8 cellular contexts compared by ENCODE assay signal in the genomic region with DNA sequence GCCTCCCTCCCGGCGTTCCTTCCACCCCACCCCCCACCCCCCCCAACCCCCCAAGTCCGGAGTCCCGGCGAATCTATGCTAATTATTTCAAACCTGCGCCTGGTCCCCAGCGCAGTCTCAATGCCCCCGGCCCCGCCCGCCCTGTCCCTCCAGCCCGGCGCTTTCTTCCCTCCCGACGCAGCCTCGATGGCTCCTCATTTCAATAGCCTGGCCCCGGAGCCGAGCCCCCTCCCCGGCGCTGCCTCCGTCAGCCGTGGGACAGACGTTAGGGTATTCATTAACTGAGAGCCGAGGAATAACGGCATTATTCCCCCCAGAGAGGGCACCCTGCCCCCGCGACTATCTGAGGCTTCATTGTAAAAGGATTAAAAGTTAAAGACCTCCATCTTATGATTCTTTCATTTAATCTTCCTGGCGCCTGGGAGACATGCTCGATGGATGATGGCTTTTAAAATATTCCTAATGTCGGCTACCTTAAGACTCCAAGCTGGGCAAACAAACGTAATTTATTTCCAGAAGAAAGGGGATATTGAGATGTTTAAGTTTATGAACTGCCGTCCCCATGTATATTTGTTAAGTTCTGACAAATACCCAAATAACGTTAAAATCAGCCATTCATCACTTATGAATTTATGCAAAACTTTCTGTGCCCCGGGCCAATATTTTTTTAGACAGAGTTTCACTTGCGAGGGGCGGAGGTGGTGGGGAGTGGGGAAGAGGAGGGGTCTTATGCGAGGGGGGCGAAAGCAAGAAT. TPM values are rescaled to one million over a fixed set of nuclear protein-coding genes. Genes with fewer than 3 reads are reported as not detected.
DNase-seq lines count a peak whose midpoint lies in the region; ATAC-seq and TF ChIP-seq lines count a peak whose summit lies in the region.

No MANE protein-coding gene starts in this region.

- no peak for TF ChIP-seq CTCF in colonic mucosa (IDR thresholded peaks at IDR 0.05)

- H3K27me3 Mint-ChIP-seq in activated CD8-positive, alpha-beta memory T cell treated with anti-CD3 and anti-CD28 coated beads, Interleukin-2, amount 10 ng/mL, durations not matched to agents 7 days and 5 days, result peaks cover 68% of the 10 kb centered on the region

- WGBS in thymus, result 2% methylated on average over 37 of the region's 37 CpGs

- H3K4me1 ChIP-seq in thymus (ENCODE audit: control insufficient read depth, insufficient read depth, low read length), result peaks cover 6% of the 10 kb centered on the region
- H3K4me1 ChIP-seq in colonic mucosa, result peaks cover 13% of the 10 kb centered on the region

- intact Hi-C loops in colonic mucosa (cut with DNase I), result loop anchor here (10.0 kb wide), 1 partner anchor 348 kb away; no protein-coding TSS in a partner anchor

- H3K4me3 ChIP-seq in thymus (ENCODE audit: low read length), result peak overlapping the region; percentile 24
- H3K4me3 ChIP-seq in colonic mucosa, result no peak overlapping the region

- H3K9me3 Mint-ChIP-seq in activated CD8-positive, alpha-beta memory T cell treated with anti-CD3 and anti-CD28 coated beads, Interleukin-2, amount 10 ng/mL, durations not matched to agents 7 days and 5 days (ENCODE audit: low read depth), result no peaks in the 10 kb centered on the region

- H3K4me3 Mint-ChIP-seq in activated CD8-positive, alpha-beta memory T cell treated with anti-CD3 and anti-CD28 coated beads, Interleukin-2, amount 10 ng/mL, durations not matched to agents 7 days and 5 days, result no peak overlapping the region

- H3K36me3 ChIP-seq in thymus (ENCODE audit: control insufficient read depth, insufficient read depth) (no peaks in the 10 kb centered on the region), colonic mucosa (no peaks in the 10 kb centered on the region)

- H3K9me3 ChIP-seq in thymus (ENCODE audit: control insufficient read depth) (no peaks in the 10 kb centered on the region), colonic mucosa (no peaks in the 10 kb centered on the region)

- H3K27me3 ChIP-seq in thymus (ENCODE audit: control insufficient read depth, insufficient read depth), result peaks cover 53% of the 10 kb centered on the region
- H3K27me3 ChIP-seq in colonic mucosa, result peaks cover 54% of the 10 kb centered on the region

- DNase-seq in activated CD8-positive, alpha-beta memory T cell treated with anti-CD3 and anti-CD28 coated beads, Interleukin-2, amount 50 U/mL, for 48 hours, result peak; percentile 55
- no peak for DNase-seq in activated CD8-positive, alpha-beta memory T cell treated with anti-CD3 and anti-CD28 coated beads, Interleukin-2, amount 10 ng/mL, durations not matched to agents 7 days and 5 days
- DNase-seq in activated CD4-positive, alpha-beta T cell treated with anti-CD3 and anti-CD28 coated beads, Interleukin-2, amount 50 U/mL, for 1 hour, result peak; percentile 3
- DNase-seq in iPS-NIHi11 (ENCODE audit: low spot score), result peak; percentile 46
- DNase-seq in colonic mucosa, result no peak
- no peak for DNase-seq in activated CD4-positive, CD25-positive, alpha-beta regulatory T cell (lab: John Stamatoyannopoulos, UW)
- DNase-seq in NCI-H510A (lab: John Stamatoyannopoulos, UW), result no peak

- H3K4me1 Mint-ChIP-seq in activated CD8-positive, alpha-beta memory T cell treated with anti-CD3 and anti-CD28 coated beads, Interleukin-2, amount 10 ng/mL, durations not matched to agents 7 days and 5 days, result peaks cover 19% of the 10 kb centered on the region

- CTCF ChIA-PET in activated CD8-positive, alpha-beta memory T cell treated with anti-CD3 and anti-CD28 coated beads, Interleukin-2, amount 10 ng/mL, durations not matched to agents 7 days and 5 days (lab: Charles Lee), result interaction anchor here (12.0 kb wide), 1 partner anchor 120 kb away, joined by 172 read pairs; no protein-coding TSS in a partner anchor

- no peaks in the 10 kb centered on the region for H3K36me3 Mint-ChIP-seq in activated CD8-positive, alpha-beta memory T cell treated with anti-CD3 and anti-CD28 coated beads, Interleukin-2, amount 10 ng/mL, durations not matched to agents 7 days and 5 days

- no peak overlapping the region for H3K27ac ChIP-seq in thymus (ENCODE audit: low read depth)
- H3K27ac ChIP-seq in colonic mucosa, result no peak overlapping the region

- ATAC-seq in activated CD8-positive, alpha-beta memory T cell treated with anti-CD3 and anti-CD28 coated beads, Interleukin-2, amount 10 ng/mL, durations not matched to agents 7 days and 5 days, result no peak

- no peak overlapping the region for H3K9ac ChIP-seq in colonic mucosa (ENCODE audit: low read depth in 2 of 2, low read length in 2 of 2)

- no peak overlapping the region for H3K27ac Mint-ChIP-seq in activated CD8-positive, alpha-beta memory T cell treated with anti-CD3 and anti-CD28 coated beads, Interleukin-2, amount 10 ng/mL, durations not matched to agents 7 days and 5 days

RNA-seq across cellular contexts. Expression of gene NOG, which starts 3.4 kb away (rescaled TPM):
- total RNA-seq in activated CD8-positive, alpha-beta memory T cell treated with anti-CD3 and anti-CD28 coated beads, Interleukin-2, amount 10 ng/mL, durations not matched to agents 7 days and 5 days, result not detected
- 1.3 TPM for polyA plus RNA-seq in thymus
- under 1 TPM; 0.16 to 0.27 TPM for total RNA-seq in colonic mucosa

Comparison
In these comparisons a context has a peak if more than half of its experiments do, and no peak if none do; other contexts are left out.
1. DNase-seq: peak in activated CD8-positive, alpha-beta memory T cell treated with anti-CD3 and anti-CD28 coated beads, Interleukin-2, amount 50 U/mL, for 48 hours (single experiment), activated CD4-positive, alpha-beta T cell treated with anti-CD3 and anti-CD28 coated beads, Interleukin-2, amount 50 U/mL, for 1 hour (single experiment) and iPS-NIHi11 (single experiment); none in activated CD8-positive, alpha-beta memory T cell treated with anti-CD3 and anti-CD28 coated beads, Interleukin-2, amount 10 ng/mL, durations not matched to agents 7 days and 5 days (single experiment), colonic mucosa (single experiment), activated CD4-positive, CD25-positive, alpha-beta regulatory T cell (0 of 4) and NCI-H510A (single experiment).